In genomic region chr10:95657250-95657649, GRCh38 we compare ENCODE assay signal across 7 cellular contexts. TPM values are rescaled to one million over a fixed set of nuclear protein-coding genes. Genes with fewer than 3 reads are reported as not detected.
DNase-seq lines count a peak whose midpoint lies in the region; ATAC-seq and TF ChIP-seq lines count a peak whose summit lies in the region.

No MANE protein-coding gene starts in this region.

- 48% methylated on average over 1 of the region's 1 CpG for WGBS in hepatocyte (ENCODE audit: low lambda C conversion rate, missing lambda C conversion rate)
- 48 to 100% (median 92%) methylated on average over 1 of the region's 1 CpG for WGBS in spleen, 5 donors

- no peaks in the 10 kb centered on the region for H3K9me3 Mint-ChIP-seq in activated B cell treated with CpG ODN at 0.5 μM for 24 hours

- TF ChIP-seq CTCF in HFF-Myc (IDR thresholded peaks at IDR 0.05; ENCODE audit: low read depth, low read length, missing control alignments) (no peak), activated B cell treated with CpG ODN at 0.5 μM for 24 hours (IDR thresholded peaks at IDR 0.05) (no peak), hepatocyte (IDR thresholded peaks at IDR 0.05; ENCODE audit: poor library complexity) (no peak), spleen (IDR thresholded peaks at IDR 0.05 in 8 of 11, conservative IDR thresholded peaks at IDR 0.05 in 3 of 11) (no peak)

- H3K4me3 Mint-ChIP-seq in activated B cell treated with CpG ODN at 0.5 μM for 24 hours: peak overlapping the region; percentile 98

- POLR2A ChIA-PET in activated B cell treated with CpG ODN at 0.5 μM for 24 hours (lab: Charles Lee): interaction anchor here (1.0 to 1.4 kb wide), 2 partner anchors 36 to 100 kb away, joined by 3 to 7 read pairs; partner anchors contain the start of gene TCTN3

- peaks cover 3% of the 10 kb centered on the region for H4K20me1 ChIP-seq in hepatocyte (ENCODE audit: insufficient read depth, poor library complexity, severe bottlenecking)

- H3K27ac Mint-ChIP-seq in activated B cell treated with CpG ODN at 0.5 μM for 24 hours: no peak overlapping the region

- no peak for DNase-seq in HFF-Myc (ENCODE audit: extremely low read depth, low read depth)
- DNase-seq in activated B cell treated with CpG ODN at 0.5 μM for 24 hours: no peak
- DNase-seq in hepatocyte (ENCODE audit: low spot score): no peak
- no peak for DNase-seq in spleen
- no peak for DNase-seq in mesenteric fat pad (ENCODE audit: low spot score)
- DNase-seq in NCI-H510A (lab: John Stamatoyannopoulos, UW): no peak

- H3K4me1 Mint-ChIP-seq in activated B cell treated with CpG ODN at 0.5 μM for 24 hours: peaks cover 27% of the 10 kb centered on the region

- H3K27me3 ChIP-seq in hepatocyte (no peaks in the 10 kb centered on the region), spleen (replicated peaks in 1 of 7) (no peaks in the 10 kb centered on the region)

- no peaks in the 10 kb centered on the region for H3K9me2 ChIP-seq in hepatocyte (replicated peaks; ENCODE audit: insufficient read depth)

- no peak for TF ChIP-seq POLR2A in spleen (IDR thresholded peaks at IDR 0.05)

- no peaks in the 10 kb centered on the region for H3K9me3 ChIP-seq in hepatocyte (ENCODE audit: low read depth)
- H3K9me3 ChIP-seq in spleen: no peaks in the 10 kb centered on the region

- H3K4me2 ChIP-seq in hepatocyte: peak overlapping the region; percentile 77

- H3K36me3 ChIP-seq in hepatocyte (replicated peaks; ENCODE audit: insufficient read depth, low read depth) (no peaks in the 10 kb centered on the region), spleen (peaks cover 0 to 10% (median 3%) of the 10 kb centered on the region in 6 donors)

- H3K27me3 Mint-ChIP-seq in activated B cell treated with CpG ODN at 0.5 μM for 24 hours: no peaks in the 10 kb centered on the region

- peaks cover 19% of the 10 kb centered on the region for H3K36me3 Mint-ChIP-seq in activated B cell treated with CpG ODN at 0.5 μM for 24 hours (ENCODE audit: low read depth)

- H3K4me3 ChIP-seq in HFF-Myc (replicated peaks; ENCODE audit: low read depth, low read length) (peak overlapping the region; percentile 86), hepatocyte (no peak overlapping the region), spleen (peak overlapping the region in 6 of 8 donors; percentile 75 to 97 (median 86))

- intact Hi-C loops in activated B cell treated with CpG ODN at 0.5 μM for 24 hours (cut with micrococcal nuclease): loop anchor here (2.0 to 10.0 kb wide), 5 partner anchors 96 to 1840 kb away; partner anchors contain the start of genes CCNJ, MMS19, SORBS1 and TLL2
- intact Hi-C loops in spleen (cut with DNase I; ENCODE audit: low total_unique reads): no loop called here

- peaks cover 39% of the 10 kb centered on the region for H3K79me2 ChIP-seq in hepatocyte

- ATAC-seq in activated B cell treated with CpG ODN at 0.5 μM for 24 hours (ENCODE audit: low read depth) (no peak), HG03521 (IDR thresholded peaks at IDR 0.05; ENCODE audit: unreplicated experiment) (no peak)

- H3K4me1 ChIP-seq in hepatocyte (ENCODE audit: insufficient read depth) (peaks cover 2% of the 10 kb centered on the region), spleen (peaks cover 3 to 31% (median 16%) of the 10 kb centered on the region in 6 donors)

- peak overlapping the region; percentile 34 for H2AFZ ChIP-seq in hepatocyte

- H3K27ac ChIP-seq in hepatocyte: peak overlapping the region; percentile 36
- peak overlapping the region in 2 of 8 donors; percentile 77 to 81 for H3K27ac ChIP-seq in spleen

- CTCF ChIA-PET in activated B cell treated with CpG ODN at 0.5 μM for 24 hours (lab: Charles Lee): interaction anchor here (0.6 to 1.1 kb wide), 2 partner anchors 26 to 35 kb away, joined by 3 read pairs; no protein-coding TSS in a partner anchor

RNA-seq across cellular contexts. Expression of gene ALDH18A1, which starts 0.7 kb away (rescaled TPM):
- total RNA-seq in activated B cell treated with CpG ODN at 0.5 μM for 24 hours (45.9 and 53.0 TPM in 2 replicates), hepatocyte (136 and 168 TPM in 2 replicates), spleen (10 to 100 TPM; 21.1 to 38.8 (median 25.0) TPM), mesenteric fat pad (41.1 TPM)
- polyA plus RNA-seq in hepatocyte (105 and 106 TPM in 2 replicates), spleen (10 to 100 TPM; 13.0 to 15.4 (median 14.0) TPM)

RNA-seq across cellular contexts. Expression of gene TCTN3, which starts 36.5 kb away (rescaled TPM):
- total RNA-seq in activated B cell treated with CpG ODN at 0.5 μM for 24 hours (44.5 and 47.5 TPM in 2 replicates), hepatocyte (46.2 and 46.4 TPM in 2 replicates), spleen (10 to 100 TPM; 21.4 to 25.7 (median 24.9) TPM), mesenteric fat pad (27.3 TPM)
- polyA plus RNA-seq in hepatocyte (52.8 and 55.6 TPM in 2 replicates), spleen (10 to 100 TPM; 10.9 to 14.5 (median 12.3) TPM)
